ENCODE assay signal across 10 cellular contexts in the genomic region with DNA sequence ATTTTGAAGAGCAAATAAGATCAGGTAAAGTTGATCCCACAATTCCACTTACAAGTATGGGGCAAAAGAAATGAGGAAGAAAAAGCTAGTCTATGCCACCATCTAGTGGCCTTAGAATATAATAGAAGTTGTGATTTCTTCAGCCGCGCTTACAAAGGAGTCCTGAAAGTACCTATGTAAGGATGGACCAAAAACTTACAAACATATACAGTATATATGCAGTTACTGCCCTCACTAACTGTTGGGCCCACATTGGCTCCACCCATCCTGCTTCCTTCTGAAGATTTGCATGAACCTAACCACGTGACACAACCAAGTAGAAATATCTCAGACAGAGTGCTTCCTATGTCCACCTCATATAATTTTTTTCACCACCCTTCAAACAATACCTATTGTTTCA. TPM values are rescaled to one million over a fixed set of nuclear protein-coding genes. Genes with fewer than 3 reads are reported as not detected.
DNase-seq lines count a peak whose midpoint lies in the region; ATAC-seq, FAIRE-seq and TF ChIP-seq lines count a peak whose summit lies in the region.
"Had no signal": no experiment of that assay in that cellular context is flagged by ENCODE, and none has a peak within 500 bp of the region (broad histone marks: within the 10 kb centered on the region; RNA-seq: fewer than 3 reads in every experiment).

No MANE protein-coding gene starts in this region.

- WGBS in small intestine, 3 donors, result 6 to 13% (median 7%) methylated on average over 3 of the region's 3 CpGs

- H3K4me1 ChIP-seq in small intestine (ENCODE audit: control insufficient read depth in 2 of 2, insufficient read depth in 1 of 2, low read depth in 1 of 2, low read length in 1 of 2) (no peaks in the 10 kb centered on the region), kidney (ENCODE audit: control insufficient read depth in 1 of 2, insufficient read depth in 1 of 2, low read depth in 1 of 2, low read length in 2 of 2) (no peaks in the 10 kb centered on the region)
- H3K4me1 ChIP-seq: SJSA1 had no signal

- no peaks in the 10 kb centered on the region for H3K36me3 ChIP-seq in small intestine (ENCODE audit: control insufficient read depth in 2 of 2, insufficient read depth in 2 of 2, low read length in 2 of 2)
- no peaks in the 10 kb centered on the region for H3K36me3 ChIP-seq in kidney (ENCODE audit: control insufficient read depth in 1 of 2, insufficient read depth in 2 of 2, low read length in 2 of 2)
- H3K36me3 ChIP-seq: SJSA1 had no signal

- intact Hi-C loops in kidney (cut with DNase I), result no loop called here

- peak; percentile 49 for ATAC-seq in GM18520 (IDR thresholded peaks at IDR 0.05; ENCODE audit: unreplicated experiment)
- ATAC-seq in HG02981 (IDR thresholded peaks at IDR 0.05; ENCODE audit: unreplicated experiment), result peak; percentile 76

- no peak overlapping the region for H3K9ac ChIP-seq in kidney (ENCODE audit: low read length in 2 of 2)

- H3K9me3 ChIP-seq in small intestine (ENCODE audit: control insufficient read depth, low read depth) (no peaks in the 10 kb centered on the region), kidney (ENCODE audit: control insufficient read depth in 1 of 2, low read length in 2 of 2) (no peaks in the 10 kb centered on the region)
- H3K9me3 ChIP-seq: SJSA1 had no signal

- DNase-seq in NCI-H146 treated with DMSO at 0.1 percent for 48 hours (lab: John Stamatoyannopoulos, UW; ENCODE audit: unreplicated experiment) (peak; percentile 29), SKM-1 treated with dmso at 0.1 percent for 144 hours (lab: John Stamatoyannopoulos, UW; ENCODE audit: unreplicated experiment) (peak; percentile 10), fibroblast of villous mesenchyme (ENCODE audit: low read depth) (peak; percentile 67), small intestine (peak; percentile 29), kidney (no peak)

- no peak overlapping the region for H3K4me3 ChIP-seq in fibroblast of villous mesenchyme (ENCODE audit: low read depth, low read length)
- H3K4me3 ChIP-seq in small intestine (ENCODE audit: low read depth in 1 of 2, low read length in 2 of 2), result no peak overlapping the region
- no peak overlapping the region for H3K4me3 ChIP-seq in kidney (ENCODE audit: low read length in 2 of 2)
- H3K4me3 ChIP-seq: SJSA1 had no signal

- TF ChIP-seq CTCF in C4-2B (conservative IDR thresholded peaks at IDR 0.05), result peak; percentile 71
- peak; percentile 49 for TF ChIP-seq CTCF in fibroblast of villous mesenchyme (IDR thresholded peaks at IDR 0.05; ENCODE audit: insufficient read depth, low read depth, low read length)
- TF ChIP-seq CTCF in kidney (IDR thresholded peaks at IDR 0.05; ENCODE audit: borderline replicate concordance, extremely low read depth, insufficient read depth), result no peak

- H3K27ac ChIP-seq in C4-2B, result no peak overlapping the region
- H3K27ac ChIP-seq in small intestine (ENCODE audit: low read depth in 1 of 2, low read length in 1 of 2), result no peak overlapping the region
- no peak overlapping the region for H3K27ac ChIP-seq in kidney (ENCODE audit: low read depth in 2 of 2, low read length in 2 of 2)
- H3K27ac ChIP-seq: SJSA1 had no signal

- FAIRE-seq in small intestine (lab: Jason Lieb, UNC) (no peak), kidney (lab: Jason Lieb, UNC) (no peak)

- H3K27me3 ChIP-seq in small intestine (ENCODE audit: control insufficient read depth in 2 of 2, insufficient read depth in 2 of 2, low read length in 2 of 2), result no peaks in the 10 kb centered on the region

RNA-seq across cellular contexts. Expression of a gene that starts 11.7 kb away (rescaled TPM):
- not detected in 2 replicates for total RNA-seq in fibroblast of villous mesenchyme
- polyA plus RNA-seq in small intestine, result not detected
- total RNA-seq in kidney, result not detected
- not detected for polyA plus RNA-seq in kidney (ENCODE audit: insufficient read depth, low read depth, low replicate concordance)
- total RNA-seq: SJSA1, skeletal muscle tissue had no signal
